Comparison of ENCODE assay signal across 31 cellular contexts in the genomic region with DNA sequence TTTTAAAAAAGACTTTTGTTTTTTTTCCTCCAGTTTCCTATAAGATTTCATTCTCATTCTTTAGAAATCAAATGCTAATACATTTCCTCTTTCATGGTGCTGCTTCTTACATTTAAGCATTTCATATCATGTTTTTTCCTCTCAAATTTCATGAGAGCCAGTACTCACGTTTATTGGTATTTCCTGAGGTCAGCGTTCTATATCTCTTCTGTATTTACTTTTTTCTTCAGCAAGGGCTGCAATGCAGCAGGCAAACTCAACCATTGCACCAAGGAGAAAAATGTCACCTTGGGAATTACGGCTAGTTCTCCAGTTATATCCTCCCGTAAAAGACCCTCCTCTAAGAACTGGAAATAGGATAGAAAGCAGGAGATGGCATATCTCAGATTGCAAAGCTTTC. TPM values are rescaled to one million over a fixed set of nuclear protein-coding genes. Genes with fewer than 3 reads are reported as not detected.
"Had no signal": no experiment of that assay in that cellular context is flagged by ENCODE, and none has a peak within 500 bp of the region (broad histone marks: within the 10 kb centered on the region; RNA-seq: fewer than 3 reads in every experiment).

No MANE protein-coding gene starts in this region.

- H3K9me3 ChIP-seq: stomach, suprapubic skin, testis, thoracic aorta, thyroid gland, tibial artery, tibial nerve, transverse colon, upper lobe of left lung, upper lobe of right lung, uterus, vagina had no signal

- H3K4me3 Mint-ChIP-seq: stimulated activated effector memory CD8-positive, alpha-beta T cell treated with anti-CD3 and anti-CD28 coated beads, Interleukin-12 subunit alpha, Interleukin-12 subunit beta, amount 100 ng/mL, for 72 hours; stimulated activated memory B cell treated with anti-CD40 and anti-IgM and Interleukin-4, amounts not matched to agents 10 μg/mL and 1 μg/mL and 100 μg/mL, for 72 hours; stimulated activated naive B cell treated with anti-CD40 and anti-IgM and Interleukin-4, amounts not matched to agents 10 μg/mL and 1 μg/mL and 100 μg/mL, for 72 hours; stimulated activated naive CD8-positive, alpha-beta T cell treated with anti-CD3 and anti-CD28 coated beads, Interleukin-15, amount 100 ng/mL, for 72 hours; stimulated activated naive CD8-positive, alpha-beta T cell treated with anti-CD3 and anti-CD28 coated beads, Interleukin-15, Interleukin-2, amounts not matched to agents 100 ng/mL and 50 ng/mL, for 24 hours; type B pancreatic cell had no signal

- H3K4me1 ChIP-seq: suprapubic skin, testis, tibial artery, tibial nerve, upper lobe of right lung, uterus had no signal

- H3K27me3 ChIP-seq: stomach, suprapubic skin, testis, thyroid gland, tibial artery, tibial nerve, transverse colon, upper lobe of left lung, upper lobe of right lung, uterus, vagina had no signal

- ATAC-seq: stimulated activated effector memory CD8-positive, alpha-beta T cell treated with anti-CD3 and anti-CD28 coated beads, Interleukin-12 subunit alpha, Interleukin-12 subunit beta, amount 100 ng/mL, for 72 hours; stimulated activated memory B cell treated with anti-CD40 and anti-IgM and Interleukin-4, amounts not matched to agents 10 μg/mL and 1 μg/mL and 100 μg/mL, for 72 hours; stimulated activated naive B cell treated with anti-CD40 and anti-IgM and Interleukin-4, amounts not matched to agents 10 μg/mL and 1 μg/mL and 100 μg/mL, for 72 hours; stimulated activated naive CD8-positive, alpha-beta T cell treated with anti-CD3 and anti-CD28 coated beads, Interleukin-15, amount 100 ng/mL, for 72 hours; stimulated activated naive CD8-positive, alpha-beta T cell treated with anti-CD3 and anti-CD28 coated beads, Interleukin-15, Interleukin-2, amounts not matched to agents 100 U/mL and 50 U/mL, for 24 hours; upper lobe of right lung had no signal

- H3K27ac Mint-ChIP-seq: stimulated activated effector memory CD8-positive, alpha-beta T cell treated with anti-CD3 and anti-CD28 coated beads, Interleukin-12 subunit alpha, Interleukin-12 subunit beta, amount 100 ng/mL, for 72 hours; stimulated activated memory B cell treated with anti-CD40 and anti-IgM and Interleukin-4, amounts not matched to agents 10 μg/mL and 1 μg/mL and 100 μg/mL, for 72 hours; stimulated activated naive B cell treated with anti-CD40 and anti-IgM and Interleukin-4, amounts not matched to agents 10 μg/mL and 1 μg/mL and 100 μg/mL, for 72 hours; stimulated activated naive CD8-positive, alpha-beta T cell treated with anti-CD3 and anti-CD28 coated beads, Interleukin-15, amount 100 ng/mL, for 72 hours; stimulated activated naive CD8-positive, alpha-beta T cell treated with anti-CD3 and anti-CD28 coated beads, Interleukin-15, Interleukin-2, amounts not matched to agents 100 ng/mL and 50 ng/mL, for 24 hours; type B pancreatic cell had no signal

- H3K4me3 ChIP-seq: stomach, suprapubic skin, testis, thoracic aorta, thyroid gland, tibial artery, tibial nerve, transverse colon, upper lobe of left lung, upper lobe of right lung, uterus, vagina had no signal

- H3K36me3 Mint-ChIP-seq: stimulated activated effector memory CD8-positive, alpha-beta T cell treated with anti-CD3 and anti-CD28 coated beads, Interleukin-12 subunit alpha, Interleukin-12 subunit beta, amount 100 ng/mL, for 72 hours; stimulated activated memory B cell treated with anti-CD40 and anti-IgM and Interleukin-4, amounts not matched to agents 10 μg/mL and 1 μg/mL and 100 μg/mL, for 72 hours; stimulated activated naive B cell treated with anti-CD40 and anti-IgM and Interleukin-4, amounts not matched to agents 10 μg/mL and 1 μg/mL and 100 μg/mL, for 72 hours; type B pancreatic cell had no signal

- H3K27me3 Mint-ChIP-seq: type B pancreatic cell had no signal

- H3K9me3 Mint-ChIP-seq: stimulated activated effector memory CD8-positive, alpha-beta T cell treated with anti-CD3 and anti-CD28 coated beads, Interleukin-12 subunit alpha, Interleukin-12 subunit beta, amount 100 ng/mL, for 72 hours; stimulated activated memory B cell treated with anti-CD40 and anti-IgM and Interleukin-4, amounts not matched to agents 10 μg/mL and 1 μg/mL and 100 μg/mL, for 72 hours; stimulated activated naive CD8-positive, alpha-beta T cell treated with anti-CD3 and anti-CD28 coated beads, Interleukin-15, amount 100 ng/mL, for 72 hours; stimulated activated naive CD8-positive, alpha-beta T cell treated with anti-CD3 and anti-CD28 coated beads, Interleukin-15, Interleukin-2, amounts not matched to agents 100 ng/mL and 50 ng/mL, for 24 hours had no signal

- FAIRE-seq: urothelium cell line had no signal

- H3K36me3 ChIP-seq: stomach, suprapubic skin, thoracic aorta, thyroid gland, tibial artery, tibial nerve, transverse colon, upper lobe of left lung, upper lobe of right lung, uterus, vagina had no signal

- H3K27ac ChIP-seq: stomach, suprapubic skin, testis, thoracic aorta, thyroid gland, tibial artery, tibial nerve, transverse colon, upper lobe of left lung, upper lobe of right lung, uterus, vagina had no signal

- H3K4me1 Mint-ChIP-seq: stimulated activated effector memory CD8-positive, alpha-beta T cell treated with anti-CD3 and anti-CD28 coated beads, Interleukin-12 subunit alpha, Interleukin-12 subunit beta, amount 100 ng/mL, for 72 hours; stimulated activated memory B cell treated with anti-CD40 and anti-IgM and Interleukin-4, amounts not matched to agents 10 μg/mL and 1 μg/mL and 100 μg/mL, for 72 hours; stimulated activated naive B cell treated with anti-CD40 and anti-IgM and Interleukin-4, amounts not matched to agents 10 μg/mL and 1 μg/mL and 100 μg/mL, for 72 hours; stimulated activated naive CD8-positive, alpha-beta T cell treated with anti-CD3 and anti-CD28 coated beads, Interleukin-15, amount 100 ng/mL, for 72 hours had no signal

- DNase-seq: stimulated activated CD4-positive, alpha-beta T cell treated with anti-CD3 and anti-CD28 coated beads, Interleukin-2, amount 100 ng/mL, for 48 hours; stimulated activated CD4-positive, alpha-beta T cell treated with anti-CD3 and anti-CD28 coated beads, Interleukin-4, amount 100 ng/mL, for 1 hour; stimulated activated CD4-positive, alpha-beta T cell treated with anti-CD3 and anti-CD28 coated beads, Interleukin-4, amount 100 ng/mL, for 24 hours; stimulated activated CD4-positive, alpha-beta T cell treated with anti-CD3 and anti-CD28 coated beads, Interleukin-4, amount 100 ng/mL, for 4 hours; stimulated activated CD8-positive, alpha-beta memory T cell treated with anti-CD3 and anti-CD28 coated beads, Interleukin-4, amount 100 ng/mL, for 48 hours; stimulated activated naive B cell treated with anti-CD40 and anti-IgM and Interleukin-4, amounts not matched to agents 10 μg/mL and 1 μg/mL and 100 μg/mL, for 72 hours; stimulated activated naive CD4-positive, alpha-beta T cell; stimulated activated naive CD4-positive, alpha-beta T cell treated with Interleukin-2 at 50 U/mL for 16 hours; stimulated activated naive CD8-positive, alpha-beta T cell treated with anti-CD3 and anti-CD28 coated beads, Interleukin-15, amount 100 ng/mL, for 72 hours; stimulated activated naive CD8-positive, alpha-beta T cell treated with anti-CD3 and anti-CD28 coated beads, Interleukin-15, Interleukin-2, amounts not matched to agents 100 U/mL and 50 U/mL, for 24 hours; substantia nigra; testis; thyroid gland; tibial artery; upper lobe of left lung; upper lobe of right lung; uterus had no signal

RNA-seq across cellular contexts. Expression of gene UPP2, which starts 32.4 kb away (rescaled TPM):
- total RNA-seq: stomach, subcutaneous adipose tissue, suprapubic skin, thoracic aorta, tibial nerve, transverse colon, upper lobe of left lung, upper lobe of right lung, ureter, vagina had no signal
- polyA plus RNA-seq: stomach, urinary bladder had no signal
